ENCODE assay signal across 12 cellular contexts in genomic region chr7:46775776-46776175, GRCh38.
"Had no signal": no experiment of that assay in that cellular context is flagged by ENCODE, and none has a peak within 500 bp of the region (broad histone marks: within the 10 kb centered on the region; RNA-seq: fewer than 3 reads in every experiment).

No MANE protein-coding gene starts in this region.

- H3K36me3 ChIP-seq: heart right ventricle, tibial nerve had no signal

- H3K27me3 ChIP-seq: heart right ventricle, tibial nerve had no signal

- H3K27ac ChIP-seq: dorsolateral prefrontal cortex, heart right ventricle, tibial nerve had no signal

- DNase-seq: activated CD4-positive, alpha-beta T cell treated with anti-CD3 and anti-CD28 coated beads, Interleukin-2, amount 50 U/mL, for 4 hours; activated effector memory CD4-positive, alpha-beta T cell treated with Interleukin-2 at 50 U/mL for 16 hours; activated T-cell treated with anti-CD3 and anti-CD28 coated beads, Interleukin-2, amount 50 U/mL, for 24 hours; anterior cingulate cortex; cerebellar nuclear complex; dorsolateral prefrontal cortex; heart right ventricle; left ventricle myocardium superior; naive B cell; retina had no signal

- FAIRE-seq: frontal cortex had no signal

- H3K4me3 ChIP-seq: dorsolateral prefrontal cortex, heart right ventricle, tibial nerve had no signal
